Comparison of ENCODE assay signal across 1 cellular context in the genomic region with DNA sequence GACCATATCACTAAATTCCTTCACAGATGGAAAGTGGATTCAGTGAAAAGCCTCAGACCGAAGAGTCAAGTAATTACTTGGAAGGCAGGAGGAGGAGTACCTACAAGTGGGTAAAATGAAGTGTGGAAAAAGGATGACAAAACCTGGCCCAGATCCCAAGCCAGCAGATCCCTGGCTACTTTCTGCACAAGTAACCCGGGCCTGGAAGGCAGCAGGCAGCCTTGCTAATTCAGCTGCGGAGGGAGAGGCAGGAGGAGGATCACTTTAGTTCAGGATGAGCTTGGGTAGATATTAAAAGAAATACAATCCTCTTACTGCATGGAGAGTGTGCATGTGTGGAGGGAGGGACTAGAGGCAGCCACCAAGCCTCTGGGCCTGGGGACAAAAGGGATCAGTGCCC.
TF ChIP-seq lines count a peak whose summit lies in the region.

No MANE protein-coding gene starts in this region.

TF ChIP-seq in GM23338, 12 proteins besides CTCF, POLR2A, EP300 and RAD21:
- TF ChIP-seq, protein P1, sequence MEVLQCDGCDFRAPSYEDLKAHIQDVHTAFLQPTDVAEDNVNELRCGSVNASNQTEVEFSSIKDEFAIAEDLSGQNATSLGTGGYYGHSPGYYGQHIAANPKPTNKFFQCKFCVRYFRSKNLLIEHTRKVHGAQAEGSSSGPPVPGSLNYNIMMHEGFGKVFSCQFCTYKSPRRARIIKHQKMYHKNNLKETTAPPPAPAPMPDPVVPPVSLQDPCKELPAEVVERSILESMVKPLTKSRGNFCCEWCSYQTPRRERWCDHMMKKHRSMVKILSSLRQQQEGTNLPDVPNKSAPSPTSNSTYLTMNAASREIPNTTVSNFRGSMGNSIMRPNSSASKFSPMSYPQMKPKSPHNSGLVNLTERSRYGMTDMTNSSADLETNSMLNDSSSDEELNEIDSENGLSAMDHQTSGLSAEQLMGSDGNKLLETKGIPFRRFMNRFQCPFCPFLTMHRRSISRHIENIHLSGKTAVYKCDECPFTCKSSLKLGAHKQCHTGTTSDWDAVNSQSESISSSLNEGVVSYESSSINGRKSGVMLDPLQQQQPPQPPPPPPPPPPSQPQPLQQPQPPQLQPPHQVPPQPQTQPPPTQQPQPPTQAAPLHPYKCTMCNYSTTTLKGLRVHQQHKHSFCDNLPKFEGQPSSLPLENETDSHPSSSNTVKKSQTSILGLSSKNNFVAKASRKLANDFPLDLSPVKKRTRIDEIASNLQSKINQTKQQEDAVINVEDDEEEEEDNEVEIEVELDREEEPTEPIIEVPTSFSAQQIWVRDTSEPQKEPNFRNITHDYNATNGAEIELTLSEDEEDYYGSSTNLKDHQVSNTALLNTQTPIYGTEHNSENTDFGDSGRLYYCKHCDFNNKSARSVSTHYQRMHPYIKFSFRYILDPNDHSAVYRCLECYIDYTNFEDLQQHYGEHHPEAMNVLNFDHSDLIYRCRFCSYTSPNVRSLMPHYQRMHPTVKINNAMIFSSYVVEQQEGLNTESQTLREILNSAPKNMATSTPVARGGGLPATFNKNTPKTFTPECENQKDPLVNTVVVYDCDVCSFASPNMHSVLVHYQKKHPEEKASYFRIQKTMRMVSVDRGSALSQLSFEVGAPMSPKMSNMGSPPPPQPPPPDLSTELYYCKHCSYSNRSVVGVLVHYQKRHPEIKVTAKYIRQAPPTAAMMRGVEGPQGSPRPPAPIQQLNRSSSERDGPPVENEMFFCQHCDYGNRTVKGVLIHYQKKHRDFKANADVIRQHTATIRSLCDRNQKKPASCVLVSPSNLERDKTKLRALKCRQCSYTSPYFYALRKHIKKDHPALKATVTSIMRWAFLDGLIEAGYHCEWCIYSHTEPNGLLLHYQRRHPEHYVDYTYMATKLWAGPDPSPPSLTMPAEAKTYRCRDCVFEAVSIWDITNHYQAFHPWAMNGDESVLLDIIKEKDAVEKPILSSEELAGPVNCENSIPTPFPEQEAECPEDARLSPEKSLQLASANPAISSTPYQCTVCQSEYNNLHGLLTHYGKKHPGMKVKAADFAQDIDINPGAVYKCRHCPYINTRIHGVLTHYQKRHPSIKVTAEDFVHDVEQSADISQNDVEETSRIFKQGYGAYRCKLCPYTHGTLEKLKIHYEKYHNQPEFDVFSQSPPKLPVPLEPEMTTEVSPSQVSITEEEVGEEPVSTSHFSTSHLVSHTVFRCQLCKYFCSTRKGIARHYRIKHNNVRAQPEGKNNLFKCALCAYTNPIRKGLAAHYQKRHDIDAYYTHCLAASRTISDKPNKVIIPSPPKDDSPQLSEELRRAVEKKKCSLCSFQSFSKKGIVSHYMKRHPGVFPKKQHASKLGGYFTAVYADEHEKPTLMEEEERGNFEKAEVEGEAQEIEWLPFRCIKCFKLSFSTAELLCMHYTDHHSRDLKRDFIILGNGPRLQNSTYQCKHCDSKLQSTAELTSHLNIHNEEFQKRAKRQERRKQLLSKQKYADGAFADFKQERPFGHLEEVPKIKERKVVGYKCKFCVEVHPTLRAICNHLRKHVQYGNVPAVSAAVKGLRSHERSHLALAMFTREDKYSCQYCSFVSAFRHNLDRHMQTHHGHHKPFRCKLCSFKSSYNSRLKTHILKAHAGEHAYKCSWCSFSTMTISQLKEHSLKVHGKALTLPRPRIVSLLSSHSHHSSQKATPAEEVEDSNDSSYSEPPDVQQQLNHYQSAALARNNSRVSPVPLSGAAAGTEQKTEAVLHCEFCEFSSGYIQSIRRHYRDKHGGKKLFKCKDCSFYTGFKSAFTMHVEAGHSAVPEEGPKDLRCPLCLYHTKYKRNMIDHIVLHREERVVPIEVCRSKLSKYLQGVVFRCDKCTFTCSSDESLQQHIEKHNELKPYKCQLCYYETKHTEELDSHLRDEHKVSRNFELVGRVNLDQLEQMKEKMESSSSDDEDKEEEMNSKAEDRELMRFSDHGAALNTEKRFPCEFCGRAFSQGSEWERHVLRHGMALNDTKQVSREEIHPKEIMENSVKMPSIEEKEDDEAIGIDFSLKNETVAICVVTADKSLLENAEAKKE (CRISPR knock-in tag; IDR thresholded peaks at IDR 0.05) = no peak
- no peak for TF ChIP-seq POLR2AphosphoS5 (IDR thresholded peaks at IDR 0.05; ENCODE audit: low read depth)
- TF ChIP-seq ZNF114 (CRISPR knock-in tag; IDR thresholded peaks at IDR 0.05) = no peak
- TF ChIP-seq ZNF331 (CRISPR knock-in tag; IDR thresholded peaks at IDR 0.05; ENCODE audit: low read depth) = no peak
- TF ChIP-seq CREB1 (CRISPR knock-in tag; IDR thresholded peaks at IDR 0.05; ENCODE audit: low read depth) = no peak
- no peak for TF ChIP-seq STAT1 (IDR thresholded peaks at IDR 0.05; ENCODE audit: unreplicated experiment)
- TF ChIP-seq EZH2 (IDR thresholded peaks at IDR 0.05; ENCODE audit: low read depth, unreplicated experiment) = no peak
- TF ChIP-seq, protein P2, sequence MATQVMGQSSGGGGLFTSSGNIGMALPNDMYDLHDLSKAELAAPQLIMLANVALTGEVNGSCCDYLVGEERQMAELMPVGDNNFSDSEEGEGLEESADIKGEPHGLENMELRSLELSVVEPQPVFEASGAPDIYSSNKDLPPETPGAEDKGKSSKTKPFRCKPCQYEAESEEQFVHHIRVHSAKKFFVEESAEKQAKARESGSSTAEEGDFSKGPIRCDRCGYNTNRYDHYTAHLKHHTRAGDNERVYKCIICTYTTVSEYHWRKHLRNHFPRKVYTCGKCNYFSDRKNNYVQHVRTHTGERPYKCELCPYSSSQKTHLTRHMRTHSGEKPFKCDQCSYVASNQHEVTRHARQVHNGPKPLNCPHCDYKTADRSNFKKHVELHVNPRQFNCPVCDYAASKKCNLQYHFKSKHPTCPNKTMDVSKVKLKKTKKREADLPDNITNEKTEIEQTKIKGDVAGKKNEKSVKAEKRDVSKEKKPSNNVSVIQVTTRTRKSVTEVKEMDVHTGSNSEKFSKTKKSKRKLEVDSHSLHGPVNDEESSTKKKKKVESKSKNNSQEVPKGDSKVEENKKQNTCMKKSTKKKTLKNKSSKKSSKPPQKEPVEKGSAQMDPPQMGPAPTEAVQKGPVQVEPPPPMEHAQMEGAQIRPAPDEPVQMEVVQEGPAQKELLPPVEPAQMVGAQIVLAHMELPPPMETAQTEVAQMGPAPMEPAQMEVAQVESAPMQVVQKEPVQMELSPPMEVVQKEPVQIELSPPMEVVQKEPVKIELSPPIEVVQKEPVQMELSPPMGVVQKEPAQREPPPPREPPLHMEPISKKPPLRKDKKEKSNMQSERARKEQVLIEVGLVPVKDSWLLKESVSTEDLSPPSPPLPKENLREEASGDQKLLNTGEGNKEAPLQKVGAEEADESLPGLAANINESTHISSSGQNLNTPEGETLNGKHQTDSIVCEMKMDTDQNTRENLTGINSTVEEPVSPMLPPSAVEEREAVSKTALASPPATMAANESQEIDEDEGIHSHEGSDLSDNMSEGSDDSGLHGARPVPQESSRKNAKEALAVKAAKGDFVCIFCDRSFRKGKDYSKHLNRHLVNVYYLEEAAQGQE (IDR thresholded peaks at IDR 0.05; ENCODE audit: unreplicated experiment) = no peak
- TF ChIP-seq, protein P3, sequence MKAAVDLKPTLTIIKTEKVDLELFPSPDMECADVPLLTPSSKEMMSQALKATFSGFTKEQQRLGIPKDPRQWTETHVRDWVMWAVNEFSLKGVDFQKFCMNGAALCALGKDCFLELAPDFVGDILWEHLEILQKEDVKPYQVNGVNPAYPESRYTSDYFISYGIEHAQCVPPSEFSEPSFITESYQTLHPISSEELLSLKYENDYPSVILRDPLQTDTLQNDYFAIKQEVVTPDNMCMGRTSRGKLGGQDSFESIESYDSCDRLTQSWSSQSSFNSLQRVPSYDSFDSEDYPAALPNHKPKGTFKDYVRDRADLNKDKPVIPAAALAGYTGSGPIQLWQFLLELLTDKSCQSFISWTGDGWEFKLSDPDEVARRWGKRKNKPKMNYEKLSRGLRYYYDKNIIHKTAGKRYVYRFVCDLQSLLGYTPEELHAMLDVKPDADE (IDR thresholded peaks at IDR 0.05) = no peak
- no peak for TF ChIP-seq NANOG (IDR thresholded peaks at IDR 0.05; ENCODE audit: borderline replicate concordance)
- no peak for TF ChIP-seq JUNB (IDR thresholded peaks at IDR 0.05; ENCODE audit: unreplicated experiment)
- no peak for TF ChIP-seq EZH2phosphoT487 (IDR thresholded peaks at IDR 0.05; ENCODE audit: unreplicated experiment)
